3 cellular contexts compared by ENCODE assay signal in genomic region chr18:65133610-65134009, GRCh38.
TF ChIP-seq lines count a peak whose summit lies in the region.

No MANE protein-coding gene starts in this region.

TF ChIP-seq in HepG2, 621 proteins besides CTCF, POLR2A, EP300 and RAD21 (continued from another document and continues in another):
- no peak for TF ChIP-seq JUNB (CRISPR knock-in tag; IDR thresholded peaks at IDR 0.05; ENCODE audit: borderline replicate concordance)
- no peak for TF ChIP-seq ZBTB44 (CRISPR knock-in tag; IDR thresholded peaks at IDR 0.05)
- TF ChIP-seq MAFF (IDR thresholded peaks at IDR 0.05; ENCODE audit: low read depth, low read length), result peak; percentile 67
- no peak for TF ChIP-seq TCF7 (IDR thresholded peaks at IDR 0.05; ENCODE audit: low read depth)
- no peak for TF ChIP-seq ZSCAN31 (CRISPR knock-in tag; IDR thresholded peaks at IDR 0.05; ENCODE audit: low read depth)
- TF ChIP-seq MAFK (conservative IDR thresholded peaks at IDR 0.05 in 1 of 2, IDR thresholded peaks at IDR 0.05 in 1 of 2; ENCODE audit: low read length in 2 of 2), result peak; percentile 36 to 85; a peak in 3 of 4 replicates
- TF ChIP-seq ZNF687 (CRISPR knock-in tag; IDR thresholded peaks at IDR 0.05), result no peak
- no peak for TF ChIP-seq NR2F6 (IDR thresholded peaks at IDR 0.05)
- TF ChIP-seq NR2F6 (CRISPR knock-in tag; IDR thresholded peaks at IDR 0.05), result no peak
- TF ChIP-seq TGIF2 (CRISPR knock-in tag; IDR thresholded peaks at IDR 0.05), result no peak
- no peak for TF ChIP-seq JARID2 (CRISPR knock-in tag; IDR thresholded peaks at IDR 0.05; ENCODE audit: insufficient replicate concordance)

TF ChIP-seq in A549, 52 proteins besides CTCF, POLR2A, EP300 and RAD21 (continued from another document):
- peak; percentile 64 for TF ChIP-seq MAFK (IDR thresholded peaks at IDR 0.05; ENCODE audit: partially characterized antibody)

TF ChIP-seq in IMR-90, 13 proteins besides CTCF, POLR2A, EP300 and RAD21:
- TF ChIP-seq MAFK (IDR thresholded peaks at IDR 0.05; ENCODE audit: low read depth, low read length) (peak; percentile 82), NFE2L2 (IDR thresholded peaks at IDR 0.05; ENCODE audit: low read depth, low read length) (no peak)
